In the genomic region with DNA sequence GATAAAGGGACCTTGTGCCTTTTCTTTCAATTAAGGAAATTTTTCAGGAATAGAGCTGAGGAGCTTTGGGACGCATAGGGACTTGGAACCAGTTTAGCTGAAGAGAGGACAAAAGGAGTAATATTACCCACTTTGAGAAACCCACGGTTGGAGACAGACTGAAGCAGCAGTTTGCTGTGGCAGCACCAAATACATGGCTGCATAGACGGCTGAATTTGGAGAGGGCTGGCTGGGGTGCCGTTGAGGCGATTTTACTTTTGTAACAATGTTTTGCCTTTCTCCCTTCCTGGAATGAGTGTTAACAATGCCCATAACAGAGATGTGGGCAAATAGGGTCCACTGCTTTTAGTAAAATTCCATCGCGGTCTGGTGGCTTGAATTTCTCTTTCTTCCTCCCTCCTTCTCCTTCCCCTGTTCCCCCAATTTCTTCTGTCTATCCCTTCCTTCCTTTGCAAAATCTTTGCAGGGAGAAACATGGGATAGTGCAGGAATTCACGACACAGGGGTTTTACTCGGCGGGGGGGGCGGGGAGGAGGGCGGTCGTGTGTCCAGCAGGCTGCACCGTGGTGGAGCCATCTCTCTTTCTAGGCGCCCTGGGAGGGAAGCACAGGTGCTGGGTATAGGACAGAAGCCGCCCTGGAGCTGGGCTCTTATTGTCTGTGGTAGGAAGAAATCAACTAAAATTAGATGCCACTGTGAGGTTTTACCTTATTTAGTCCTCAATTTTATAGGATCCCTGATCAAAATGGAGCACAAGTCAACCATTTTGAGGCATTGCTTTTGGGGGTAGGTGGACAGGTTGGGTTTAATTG, we compare ENCODE assay signal across 33 cellular contexts. TPM values are rescaled to one million over a fixed set of nuclear protein-coding genes. Genes with fewer than 3 reads are reported as not detected.
A peak's percentile ranks its signal among the peaks of the same experiment; 100 is the strongest.
DNase-seq lines count a peak whose midpoint lies in the region; ATAC-seq and TF ChIP-seq lines count a peak whose summit lies in the region.
"Had no signal": no experiment of that assay in that cellular context is flagged by ENCODE, and none has a peak within 500 bp of the region (broad histone marks: within the 10 kb centered on the region; RNA-seq: fewer than 3 reads in every experiment).

No MANE protein-coding gene starts in this region.

- H3K27me3 Mint-ChIP-seq in activated naive CD8-positive, alpha-beta T cell treated with anti-CD3 and anti-CD28 coated beads, Interleukin-2, amount 10 ng/mL, durations not matched to agents 7 days and 5 days = peaks cover 98% of the 10 kb centered on the region
- H3K27me3 Mint-ChIP-seq in activated naive CD8-positive, alpha-beta T cell treated with anti-CD3 and anti-CD28 coated beads, Interleukin-2, amount 50 U/mL, for 24 hours = peaks cover 93% of the 10 kb centered on the region
- peaks cover 100% of the 10 kb centered on the region for H3K27me3 Mint-ChIP-seq in type B pancreatic cell

- POLR2A ChIA-PET in activated naive CD8-positive, alpha-beta T cell treated with anti-CD3 and anti-CD28 coated beads, Interleukin-2, amount 10 ng/mL, durations not matched to agents 7 days and 5 days (lab: Charles Lee) = interaction anchor here (1.2 kb wide), 1 partner anchor 14 kb away, joined by 3 read pairs; no protein-coding TSS in a partner anchor

- no peak for ATAC-seq in activated naive CD8-positive, alpha-beta T cell treated with anti-CD3 and anti-CD28 coated beads, Interleukin-2, amount 10 ng/mL, durations not matched to agents 7 days and 5 days (ENCODE audit: low read depth)
- no peak for ATAC-seq in activated naive CD8-positive, alpha-beta T cell treated with anti-CD3 and anti-CD28 coated beads, Interleukin-2, amount 50 U/mL, for 24 hours
- ATAC-seq in left lung = no peak
- ATAC-seq: right lobe of liver; stimulated activated effector memory CD8-positive, alpha-beta T cell treated with anti-CD3 and anti-CD28 coated beads, Interleukin-12 subunit alpha, Interleukin-12 subunit beta, amount 100 ng/mL, for 72 hours; upper lobe of right lung had no signal

- H3K27me3 ChIP-seq in left lung = peaks cover 98 to 100% of the 10 kb centered on the region in 2 donors

- DNase-seq in activated naive CD8-positive, alpha-beta T cell treated with anti-CD3 and anti-CD28 coated beads, Interleukin-2, amount 10 ng/mL, durations not matched to agents 7 days and 5 days = no peak
- DNase-seq in activated naive CD8-positive, alpha-beta T cell treated with anti-CD3 and anti-CD28 coated beads, Interleukin-2, amount 50 U/mL, for 24 hours = no peak
- DNase-seq in NCI-H526 treated with DMSO at 0.1 percent for 48 hours (lab: John Stamatoyannopoulos, UW) (peak; percentile 45), type B pancreatic cell (ENCODE audit: extremely low spot score, unreplicated experiment) (no peak), left lung (no peak)
- DNase-seq in activated CD4-positive, CD25-positive, alpha-beta regulatory T cell (lab: John Stamatoyannopoulos, UW) = no peak
- DNase-seq: activated CD4-positive, alpha-beta T cell treated with anti-CD3 and anti-CD28 coated beads, Interleukin-2, amount 50 U/mL, for 1 hour; anterior cingulate cortex; DMS79; effector CD4-positive, alpha-beta T cell; GDM1; HCEC 1CT; Kasumi-1; kidney glomerular epithelial cell; NCI-H1694 treated with DMSO at 0.1 percent for 48 hours; NCI-H2227 treated with DMSO at 0.1 percent for 48 hours; nephron progenitor cell; OCI-M1; right lobe of liver; stimulated activated CD4-positive, alpha-beta T cell treated with anti-CD3 and anti-CD28 coated beads, Interleukin-12 subunit alpha, Interleukin-12 subunit beta, amount 100 ng/mL, for 4 hours; stimulated activated CD4-positive, alpha-beta T cell treated with anti-CD3 and anti-CD28 coated beads, Interleukin-4, amount 100 ng/mL, for 1 hour; substantia nigra; T-helper 9 cell; upper lobe of right lung had no signal

- H3K9me3 ChIP-seq in iPS-18c (ENCODE audit: control insufficient read depth, insufficient read depth, low read length) (peaks cover 2% of the 10 kb centered on the region), left lung (no peaks in the 10 kb centered on the region)
- H3K9me3 ChIP-seq: right lobe of liver, upper lobe of right lung had no signal

- H3K4me1 ChIP-seq in left lung = peaks cover 3 to 40% of the 10 kb centered on the region in 2 donors

- TF ChIP-seq CTCF in type B pancreatic cell (conservative IDR thresholded peaks at IDR 0.05) (no peak), left lung (IDR thresholded peaks at IDR 0.05) (no peak)

- peaks cover 14% of the 10 kb centered on the region for H3K4me1 Mint-ChIP-seq in activated naive CD8-positive, alpha-beta T cell treated with anti-CD3 and anti-CD28 coated beads, Interleukin-2, amount 10 ng/mL, durations not matched to agents 7 days and 5 days
- H3K4me1 Mint-ChIP-seq in activated naive CD8-positive, alpha-beta T cell treated with anti-CD3 and anti-CD28 coated beads, Interleukin-2, amount 50 U/mL, for 24 hours = peaks cover 25% of the 10 kb centered on the region
- H3K4me1 Mint-ChIP-seq in type B pancreatic cell (ENCODE audit: unreplicated experiment) = peaks cover 14% of the 10 kb centered on the region

- H3K27ac Mint-ChIP-seq in activated naive CD8-positive, alpha-beta T cell treated with anti-CD3 and anti-CD28 coated beads, Interleukin-2, amount 10 ng/mL, durations not matched to agents 7 days and 5 days = peak overlapping the region; percentile 26
- H3K27ac Mint-ChIP-seq in activated naive CD8-positive, alpha-beta T cell treated with anti-CD3 and anti-CD28 coated beads, Interleukin-2, amount 50 U/mL, for 24 hours = no peak overlapping the region
- no peak overlapping the region for H3K27ac Mint-ChIP-seq in type B pancreatic cell
- H3K27ac Mint-ChIP-seq: activated naive CD4-positive, alpha-beta T cell treated with anti-CD3 and anti-CD28 coated beads, Interleukin-2, amount 50 U/mL, for 24 hours; nephron progenitor cell; stimulated activated effector memory CD8-positive, alpha-beta T cell treated with anti-CD3 and anti-CD28 coated beads, Interleukin-12 subunit alpha, Interleukin-12 subunit beta, amount 100 ng/mL, for 72 hours had no signal

- H3K27ac ChIP-seq in left lung = no peak overlapping the region
- H3K27ac ChIP-seq: BLaER1, epithelial cell of prostate, right lobe of liver, upper lobe of right lung, VCaP had no signal

- H3K9me3 Mint-ChIP-seq in activated naive CD8-positive, alpha-beta T cell treated with anti-CD3 and anti-CD28 coated beads, Interleukin-2, amount 10 ng/mL, durations not matched to agents 7 days and 5 days = no peaks in the 10 kb centered on the region
- no peaks in the 10 kb centered on the region for H3K9me3 Mint-ChIP-seq in activated naive CD8-positive, alpha-beta T cell treated with anti-CD3 and anti-CD28 coated beads, Interleukin-2, amount 50 U/mL, for 24 hours
- no peaks in the 10 kb centered on the region for H3K9me3 Mint-ChIP-seq in type B pancreatic cell
- H3K9me3 Mint-ChIP-seq: activated naive CD4-positive, alpha-beta T cell treated with anti-CD3 and anti-CD28 coated beads, Interleukin-2, amount 50 U/mL, for 24 hours; activated T-helper 1 cell treated with anti-CD3 and anti-CD28 coated beads, Interleukin-12 subunit alpha, Interleukin-12 subunit beta, Interleukin-2, Interleukin-4 antibody, amounts not matched to agents 30 ng/mL and 10 ng/mL and 1 ng/mL, durations not matched to agents 14 hours and 24 hours and 36 hours; nephron progenitor cell; stimulated activated effector memory CD8-positive, alpha-beta T cell treated with anti-CD3 and anti-CD28 coated beads, Interleukin-12 subunit alpha, Interleukin-12 subunit beta, amount 100 ng/mL, for 72 hours had no signal

- intact Hi-C loops in left lung (cut with DNase I) = no loop called here

- H3K36me3 Mint-ChIP-seq in activated naive CD8-positive, alpha-beta T cell treated with anti-CD3 and anti-CD28 coated beads, Interleukin-2, amount 10 ng/mL, durations not matched to agents 7 days and 5 days = no peaks in the 10 kb centered on the region
- H3K36me3 Mint-ChIP-seq in activated naive CD8-positive, alpha-beta T cell treated with anti-CD3 and anti-CD28 coated beads, Interleukin-2, amount 50 U/mL, for 24 hours (ENCODE audit: low read depth) = no peaks in the 10 kb centered on the region
- no peaks in the 10 kb centered on the region for H3K36me3 Mint-ChIP-seq in type B pancreatic cell
- H3K36me3 Mint-ChIP-seq: activated naive CD4-positive, alpha-beta T cell treated with anti-CD3 and anti-CD28 coated beads, Interleukin-2, amount 50 U/mL, for 24 hours; stimulated activated effector memory CD8-positive, alpha-beta T cell treated with anti-CD3 and anti-CD28 coated beads, Interleukin-12 subunit alpha, Interleukin-12 subunit beta, amount 100 ng/mL, for 72 hours had no signal

- H3K4me3 ChIP-seq in iPS-18c (ENCODE audit: insufficient read depth, low read depth, low read length) (peak overlapping the region; percentile 12; the same call in 1 of the 2 replicates), left lung (no peak overlapping the region)
- H3K4me3 ChIP-seq: BLaER1, lung, right lobe of liver, upper lobe of right lung had no signal

- no peaks in the 10 kb centered on the region for H3K36me3 ChIP-seq in left lung
- H3K36me3 ChIP-seq: BLaER1, right lobe of liver, upper lobe of right lung had no signal

- no peak overlapping the region for H3K4me3 Mint-ChIP-seq in activated naive CD8-positive, alpha-beta T cell treated with anti-CD3 and anti-CD28 coated beads, Interleukin-2, amount 10 ng/mL, durations not matched to agents 7 days and 5 days
- no peak overlapping the region for H3K4me3 Mint-ChIP-seq in activated naive CD8-positive, alpha-beta T cell treated with anti-CD3 and anti-CD28 coated beads, Interleukin-2, amount 50 U/mL, for 24 hours
- H3K4me3 Mint-ChIP-seq in type B pancreatic cell = peak overlapping the region; percentile 39
- H3K4me3 Mint-ChIP-seq: activated naive CD4-positive, alpha-beta T cell treated with anti-CD3 and anti-CD28 coated beads, Interleukin-2, amount 50 U/mL, for 24 hours; activated T-helper 1 cell treated with anti-CD3 and anti-CD28 coated beads, Interleukin-12 subunit alpha, Interleukin-12 subunit beta, Interleukin-2, Interleukin-4 antibody, amounts not matched to agents 30 ng/mL and 10 ng/mL and 1 ng/mL, durations not matched to agents 14 hours and 24 hours and 36 hours; nephron progenitor cell; stimulated activated effector memory CD8-positive, alpha-beta T cell treated with anti-CD3 and anti-CD28 coated beads, Interleukin-12 subunit alpha, Interleukin-12 subunit beta, amount 100 ng/mL, for 72 hours had no signal

RNA-seq across cellular contexts. Expression of a gene that starts 6.8 kb away (rescaled TPM):
- not detected for total RNA-seq in activated naive CD8-positive, alpha-beta T cell treated with anti-CD3 and anti-CD28 coated beads, Interleukin-2, amount 10 ng/mL, durations not matched to agents 7 days and 5 days
- 0.22 and 0.38 TPM in 2 replicates for total RNA-seq in type B pancreatic cell (ENCODE audit: low replicate concordance)
- total RNA-seq in left lung = under 1 TPM; 0.03 to 0.08 TPM
- total RNA-seq: activated T-helper 1 cell treated with anti-CD3 and anti-CD28 coated beads, Interleukin-12 subunit alpha, Interleukin-12 subunit beta, Interleukin-2, Interleukin-4 antibody, amounts not matched to agents 30 ng/mL and 10 ng/mL and 1 ng/mL, durations not matched to agents 14 hours and 24 hours and 36 hours; glomerular endothelial cell; right lobe of liver; upper lobe of right lung had no signal
